In the genomic region with DNA sequence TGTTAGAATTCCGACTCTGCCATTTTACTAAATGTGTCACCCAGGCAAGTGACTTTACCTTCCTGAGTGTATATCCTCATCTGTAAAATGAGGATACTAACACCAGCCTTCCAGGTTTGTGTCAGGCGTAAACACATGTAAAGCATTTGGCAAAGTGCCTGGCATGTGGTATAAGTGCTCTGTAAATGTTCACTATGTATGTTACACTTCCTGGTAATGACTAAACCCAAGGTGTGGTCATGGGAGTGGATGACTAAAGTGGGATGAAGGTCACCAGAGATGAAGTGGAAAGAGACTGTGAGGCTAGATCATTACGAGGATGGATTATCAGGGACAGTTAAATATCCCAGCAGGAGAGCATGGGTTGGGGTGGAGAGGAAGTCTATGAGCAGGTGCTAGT, we compare ENCODE assay signal across 9 cellular contexts. TPM values are rescaled to one million over a fixed set of nuclear protein-coding genes. Genes with fewer than 3 reads are reported as not detected.
DNase-seq lines count a peak whose midpoint lies in the region; ATAC-seq and TF ChIP-seq lines count a peak whose summit lies in the region.
"Had no signal": no experiment of that assay in that cellular context is flagged by ENCODE, and none has a peak within 500 bp of the region (broad histone marks: within the 10 kb centered on the region; RNA-seq: fewer than 3 reads in every experiment).

No MANE protein-coding gene starts in this region.

- peak; percentile 37 for DNase-seq in AG20443 (ENCODE audit: low spot score)
- DNase-seq in SHP77 treated with DMSO at 0.1 percent for 48 hours (lab: John Stamatoyannopoulos, UW), result peak; percentile 24
- no peak for DNase-seq in glutamatergic neuron
- no peak for DNase-seq in vagina (ENCODE audit: extremely low spot score in 2 of 2)
- no peak for DNase-seq in adrenal gland
- DNase-seq: thyroid gland had no signal

- H3K27ac ChIP-seq in HEK293 (ENCODE audit: extremely low read depth, low read depth, low read length) (no peak overlapping the region), vagina (no peak overlapping the region), adrenal gland (no peak overlapping the region)
- H3K27ac ChIP-seq: thyroid gland had no signal

- intact Hi-C loops in vagina (cut with DNase I), result no loop called here
- intact Hi-C loops in adrenal gland (cut with DNase I), result no loop called here

- peaks cover 7% of the 10 kb centered on the region for H3K4me1 Mint-ChIP-seq in glutamatergic neuron (ENCODE audit: low read depth, unreplicated experiment)

- peaks cover 0 to 8% of the 10 kb centered on the region in 2 experiments; a peak in 2 of 3 replicates for H3K36me3 ChIP-seq in HEK293 (ENCODE audit: control insufficient read depth in 2 of 2, insufficient read depth in 1 of 2, low read length in 2 of 2)
- no peaks in the 10 kb centered on the region for H3K36me3 ChIP-seq in vagina
- no peaks in the 10 kb centered on the region for H3K36me3 ChIP-seq in adrenal gland (replicated peaks in 1 of 2)
- H3K36me3 ChIP-seq: thyroid gland had no signal

- peaks cover 2% of the 10 kb centered on the region for H3K36me3 Mint-ChIP-seq in glutamatergic neuron (ENCODE audit: unreplicated experiment)

- H3K27ac Mint-ChIP-seq in glutamatergic neuron (ENCODE audit: unreplicated experiment), result no peak overlapping the region

- peaks cover 5% of the 10 kb centered on the region for H3K9me3 Mint-ChIP-seq in glutamatergic neuron (ENCODE audit: unreplicated experiment)

- POLR2A ChIA-PET in HEK293 (lab: Yijun Ruan, JAX), result no interaction called here

- TF ChIP-seq POLR2A in vagina (IDR thresholded peaks at IDR 0.05), result no peak
- TF ChIP-seq POLR2A in adrenal gland (IDR thresholded peaks at IDR 0.05), result no peak

- H3K9me3 ChIP-seq in HEK293 (ENCODE audit: control insufficient read depth, insufficient read depth, low read depth, low read length) (peaks cover 4% of the 10 kb centered on the region), vagina (no peaks in the 10 kb centered on the region), adrenal gland (replicated peaks in 1 of 3) (no peaks in the 10 kb centered on the region)
- H3K9me3 ChIP-seq: thyroid gland had no signal

- WGBS in adrenal gland, 4 donors, result 52 to 73% (median 61%) methylated on average over 3 of the region's 3 CpGs

- TF ChIP-seq CTCF in HEK293 (tag by site-specific recombination; IDR thresholded peaks at IDR 0.05) (no peak), glutamatergic neuron (IDR thresholded peaks at IDR 0.05; ENCODE audit: partially characterized antibody, unreplicated experiment) (no peak), vagina (IDR thresholded peaks at IDR 0.05) (no peak), adrenal gland (IDR thresholded peaks at IDR 0.05) (no peak)

- H3K4me1 ChIP-seq in HEK293 (ENCODE audit: control insufficient read depth, insufficient read depth, low read length) (peaks cover 5% of the 10 kb centered on the region; the same call in 1 of the 2 replicates), vagina (peaks cover 4% of the 10 kb centered on the region), adrenal gland (replicated peaks in 1 of 2) (no peaks in the 10 kb centered on the region)
- H3K4me1 ChIP-seq: thyroid gland had no signal

- ATAC-seq in GM21423 (IDR thresholded peaks at IDR 0.05; ENCODE audit: unreplicated experiment) (no peak), GM19035 (IDR thresholded peaks at IDR 0.05; ENCODE audit: unreplicated experiment) (no peak)

- CTCF ChIA-PET in HEK293 (lab: Yijun Ruan, JAX), result interaction anchor here (0.6 to 1.3 kb wide), 4 partner anchors 9 to 82 kb away, joined by 3 to 6 read pairs (median 4); no protein-coding TSS in a partner anchor

- peaks cover 5% of the 10 kb centered on the region for H3K27me3 Mint-ChIP-seq in glutamatergic neuron (ENCODE audit: unreplicated experiment)

- H3K4me3 ChIP-seq in HEK293 (ENCODE audit: low read depth, low read length) (no peak overlapping the region), vagina (no peak overlapping the region), adrenal gland (no peak overlapping the region)
- H3K4me3 ChIP-seq: thyroid gland had no signal

- H3K4me3 Mint-ChIP-seq in glutamatergic neuron (ENCODE audit: unreplicated experiment), result peak overlapping the region; percentile 17

- no peaks in the 10 kb centered on the region for H3K27me3 ChIP-seq in vagina
- no peaks in the 10 kb centered on the region for H3K27me3 ChIP-seq in adrenal gland
- H3K27me3 ChIP-seq: thyroid gland had no signal

TF ChIP-seq in HEK293, 187 proteins besides CTCF, POLR2A, EP300 and RAD21 (continues in another document):
- TF ChIP-seq ZNF600 (tag by site-specific recombination; IDR thresholded peaks at IDR 0.05), result peak; percentile 68; the same call in 1 of the 2 replicates
- TF ChIP-seq ZNF660 (tag by site-specific recombination; IDR thresholded peaks at IDR 0.05), result peak; percentile 54; the same call in 1 of the 2 replicates
- TF ChIP-seq ZNF2 (tag by site-specific recombination; IDR thresholded peaks at IDR 0.05), result 0 out of 2 replicates have a peak, but pooled peaks have one; percentile 25
- no peak for TF ChIP-seq ZNF19 (tag by site-specific recombination; IDR thresholded peaks at IDR 0.05; ENCODE audit: low read depth)
- peak; percentile 53; the same call in 1 of the 2 replicates for TF ChIP-seq ZNF843 (tag by site-specific recombination; IDR thresholded peaks at IDR 0.05)
- TF ChIP-seq, protein P1, sequence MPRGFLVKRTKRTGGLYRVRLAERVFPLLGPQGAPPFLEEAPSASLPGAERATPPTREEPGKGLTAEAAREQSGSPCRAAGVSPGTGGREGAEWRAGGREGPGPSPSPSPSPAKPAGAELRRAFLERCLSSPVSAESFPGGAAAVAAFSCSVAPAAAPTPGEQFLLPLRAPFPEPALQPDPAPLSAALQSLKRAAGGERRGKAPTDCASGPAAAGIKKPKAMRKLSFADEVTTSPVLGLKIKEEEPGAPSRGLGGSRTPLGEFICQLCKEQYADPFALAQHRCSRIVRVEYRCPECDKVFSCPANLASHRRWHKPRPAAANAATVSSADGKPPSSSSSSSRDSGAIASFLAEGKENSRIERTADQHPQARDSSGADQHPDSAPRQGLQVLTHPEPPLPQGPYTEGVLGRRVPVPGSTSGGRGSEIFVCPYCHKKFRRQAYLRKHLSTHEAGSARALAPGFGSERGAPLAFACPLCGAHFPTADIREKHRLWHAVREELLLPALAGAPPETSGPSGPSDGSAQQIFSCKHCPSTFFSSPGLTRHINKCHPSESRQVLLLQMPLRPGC (tag by site-specific recombination; IDR thresholded peaks at IDR 0.05), result peak; percentile 70; the same call in 1 of the 2 replicates
- TF ChIP-seq GLIS2 (tag by site-specific recombination; IDR thresholded peaks at IDR 0.05), result peak; percentile 45; the same call in 1 of the 2 replicates
- TF ChIP-seq, protein P2, sequence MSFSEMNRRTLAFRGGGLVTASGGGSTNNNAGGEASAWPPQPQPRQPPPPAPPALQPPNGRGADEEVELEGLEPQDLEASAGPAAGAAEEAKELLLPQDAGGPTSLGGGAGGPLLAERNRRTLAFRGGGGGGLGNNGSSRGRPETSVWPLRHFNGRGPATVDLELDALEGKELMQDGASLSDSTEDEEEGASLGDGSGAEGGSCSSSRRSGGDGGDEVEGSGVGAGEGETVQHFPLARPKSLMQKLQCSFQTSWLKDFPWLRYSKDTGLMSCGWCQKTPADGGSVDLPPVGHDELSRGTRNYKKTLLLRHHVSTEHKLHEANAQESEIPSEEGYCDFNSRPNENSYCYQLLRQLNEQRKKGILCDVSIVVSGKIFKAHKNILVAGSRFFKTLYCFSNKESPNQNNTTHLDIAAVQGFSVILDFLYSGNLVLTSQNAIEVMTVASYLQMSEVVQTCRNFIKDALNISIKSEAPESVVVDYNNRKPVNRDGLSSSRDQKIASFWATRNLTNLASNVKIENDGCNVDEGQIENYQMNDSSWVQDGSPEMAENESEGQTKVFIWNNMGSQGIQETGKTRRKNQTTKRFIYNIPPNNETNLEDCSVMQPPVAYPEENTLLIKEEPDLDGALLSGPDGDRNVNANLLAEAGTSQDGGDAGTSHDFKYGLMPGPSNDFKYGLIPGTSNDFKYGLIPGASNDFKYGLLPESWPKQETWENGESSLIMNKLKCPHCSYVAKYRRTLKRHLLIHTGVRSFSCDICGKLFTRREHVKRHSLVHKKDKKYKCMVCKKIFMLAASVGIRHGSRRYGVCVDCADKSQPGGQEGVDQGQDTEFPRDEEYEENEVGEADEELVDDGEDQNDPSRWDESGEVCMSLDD (tag by site-specific recombination; IDR thresholded peaks at IDR 0.05), result 0 out of 2 replicates have a peak, but pooled peaks have one; percentile 48

RNA-seq across cellular contexts. Expression of gene DEDD2, which starts 25.6 kb away (rescaled TPM):
- total RNA-seq in glutamatergic neuron (ENCODE audit: unreplicated experiment), result 30.7 TPM
- 25.3 TPM for total RNA-seq in vagina
- total RNA-seq in adrenal gland, result 10 to 100 TPM; 27.1 to 54.8 (median 33.5) TPM
- polyA plus RNA-seq in adrenal gland, result 10 to 100 TPM; 26.0 to 39.9 (median 26.2) TPM

RNA-seq across cellular contexts. Expression of gene ZNF526, which starts 28.3 kb away (rescaled TPM):
- 12.0 TPM for total RNA-seq in glutamatergic neuron (ENCODE audit: unreplicated experiment)
- total RNA-seq in vagina, result 6.1 TPM
- 10 to 100 TPM in 2 of 8 donors, 1 to 10 TPM in 6; 4.2 to 12.5 (median 9.0) TPM for total RNA-seq in adrenal gland
- polyA plus RNA-seq in adrenal gland, result 1 to 10 TPM; 2.0 to 5.1 (median 2.9) TPM

RNA-seq across cellular contexts. Expression of gene GSK3A, which starts 50.5 kb away (rescaled TPM):
- total RNA-seq in glutamatergic neuron (ENCODE audit: unreplicated experiment) (83.2 TPM), vagina (21.1 TPM), adrenal gland (10 to 100 TPM; 19.5 to 61.9 (median 45.1) TPM)
- polyA plus RNA-seq in adrenal gland, result 10 to 100 TPM; 51.0 to 94.9 (median 65.5) TPM

RNA-seq across cellular contexts. Expression of gene POU2F2, which starts 59.6 kb away (rescaled TPM):
- total RNA-seq in glutamatergic neuron (ENCODE audit: unreplicated experiment) (53.4 TPM), vagina (0.74 TPM), adrenal gland (1 to 10 TPM; 1.4 to 4.9 (median 2.9) TPM)
- 10 to 100 TPM in 1 of 3 donors, 1 to 10 TPM in 2; 4.2 to 17.2 (median 6.8) TPM for polyA plus RNA-seq in adrenal gland

Comparison
In these comparisons a context has a peak if more than half of its experiments do, and no peak if none do; other contexts are left out.
1. DNase-seq: peak in AG20443 (single experiment) and SHP77 treated with DMSO at 0.1 percent for 48 hours (single experiment); none in glutamatergic neuron (single experiment), vagina (0 of 2) and adrenal gland (0 of 7).